ENCODE assay signal across 29 cellular contexts in genomic region chr7:117597755-117598154, GRCh38.
A peak's percentile ranks its signal among the peaks of the same experiment; 100 is the strongest.
DNase-seq lines count a peak whose midpoint lies in the region; ATAC-seq and TF ChIP-seq lines count a peak whose summit lies in the region.
"Had no signal": no experiment of that assay in that cellular context is flagged by ENCODE, and none has a peak within 500 bp of the region (broad histone marks: within the 10 kb centered on the region; RNA-seq: fewer than 3 reads in every experiment).

No MANE protein-coding gene starts in this region.

- no peaks in the 10 kb centered on the region for H3K27me3 ChIP-seq in heart left ventricle
- H3K27me3 ChIP-seq: brain microvascular endothelial cell, suprapubic skin, upper lobe of right lung had no signal

- WGBS in heart left ventricle, 4 donors = 46 to 74% (median 64%) methylated on average over 2 of the region's 2 CpGs

- no peak for TF ChIP-seq CTCF in heart left ventricle (IDR thresholded peaks at IDR 0.05)

- H3K4me3 ChIP-seq in Jurkat, Clone E6-1 (ENCODE audit: low read length) = no peak overlapping the region
- H3K4me3 ChIP-seq in heart left ventricle = no peak overlapping the region
- H3K4me3 ChIP-seq: A549, K562, mucosa of descending colon, PC-9, suprapubic skin, upper lobe of right lung had no signal

- no peaks in the 10 kb centered on the region for H3K36me3 ChIP-seq in heart left ventricle
- H3K36me3 ChIP-seq: brain microvascular endothelial cell, suprapubic skin, upper lobe of right lung had no signal

- ATAC-seq in HG03521 (IDR thresholded peaks at IDR 0.05; ENCODE audit: unreplicated experiment) (no peak), heart left ventricle (no peak)
- ATAC-seq: A549; activated CD4-positive, alpha-beta T cell treated with anti-CD3 and anti-CD28 coated beads for 36 hours; activated CD8-positive, alpha-beta T cell treated with anti-CD3 and anti-CD28 coated beads, Interleukin-2, amount 10 ng/mL, durations not matched to agents 7 days and 5 days; K562; mucosa of descending colon; SK-N-SH treated with all-trans-retinoic acid at 6 μM for 48 hours; stimulated activated naive B cell treated with anti-CD40 and anti-IgM and Interleukin-4, amounts not matched to agents 10 μg/mL and 1 μg/mL and 100 μg/mL, for 72 hours; T-helper 17 cell; upper lobe of right lung had no signal

- no peaks in the 10 kb centered on the region for H3K4me1 ChIP-seq in heart left ventricle
- H3K4me1 ChIP-seq: parathyroid adenoma, suprapubic skin, upper lobe of right lung had no signal

- DNase-seq in DMS 273 (lab: John Stamatoyannopoulos, UW; ENCODE audit: unreplicated experiment) (peak; percentile 25), NCI-H524 (lab: John Stamatoyannopoulos, UW) (peak; percentile 18 to 82), myocyte (ENCODE audit: low read depth) (peak; percentile 94), 8988T (no peak), heart left ventricle (no peak), GM03348 (ENCODE audit: low spot score) (no peak)
- peak; percentile 76 for DNase-seq in Jurkat, Clone E6-1 (ENCODE audit: low read depth, low spot score)
- DNase-seq: activated CD4-positive, alpha-beta T cell treated with anti-CD3 and anti-CD28 coated beads for 36 hours; activated CD8-positive, alpha-beta T cell treated with anti-CD3 and anti-CD28 coated beads, Interleukin-2, amount 10 ng/mL, durations not matched to agents 7 days and 5 days; activated naive CD4-positive, alpha-beta T cell treated with anti-CD3 and anti-CD28 coated beads, Interleukin-2, amount 50 U/mL, for 16 hours; brain microvascular endothelial cell; H9; mucosa of descending colon; NCI-H1092 treated with DMSO at 0.1 percent for 48 hours; NCI-H2029 treated with DMSO at 0.1 percent for 48 hours; nephron progenitor cell; NK-92 treated with Interleukin-12 subunit alpha and Interleukin-12 subunit beta, amount 100 ng/mL, for 24 hours; PC-9; retina; small intestine; stimulated activated naive B cell treated with anti-CD40 and anti-IgM and Interleukin-4, amounts not matched to agents 10 μg/mL and 1 μg/mL and 100 μg/mL, for 72 hours; T-helper 17 cell; upper lobe of right lung had no signal

- H3K27ac ChIP-seq in heart left ventricle = no peak overlapping the region
- H3K27ac ChIP-seq: A549, brain microvascular endothelial cell, parathyroid adenoma, PC-9, suprapubic skin, upper lobe of right lung had no signal

- intact Hi-C loops in heart left ventricle (cut with DNase I) = no loop called here

- no peak for TF ChIP-seq POLR2A in heart left ventricle (IDR thresholded peaks at IDR 0.05)

- H3K9me3 ChIP-seq in heart left ventricle = no peaks in the 10 kb centered on the region
- H3K9me3 ChIP-seq: A549, mucosa of descending colon, suprapubic skin, upper lobe of right lung had no signal

Comparison
In these comparisons a context has a peak if more than half of its experiments do, and no peak if none do; other contexts are left out.
1. DNase-seq: peak in DMS 273 (single experiment), Jurkat, Clone E6-1 (single experiment), NCI-H524 (2 of 2) and myocyte (single experiment); none in 8988T (single experiment), heart left ventricle (0 of 5) and GM03348 (single experiment).